ENCODE assay signal across 9 cellular contexts in genomic region chr22:20128902-20129746, GRCh38. TPM values are rescaled to one million over a fixed set of nuclear protein-coding genes. Genes with fewer than 3 reads are reported as not detected.
A peak's percentile ranks its signal among the peaks of the same experiment; 100 is the strongest.
DNase-seq lines count a peak whose midpoint lies in the region; ATAC-seq and TF ChIP-seq lines count a peak whose summit lies in the region.
"Had no signal": no experiment of that assay in that cellular context is flagged by ENCODE, and none has a peak within 500 bp of the region (broad histone marks: within the 10 kb centered on the region; RNA-seq: fewer than 3 reads in every experiment).

No MANE protein-coding gene starts in this region.

- H3K27me3 ChIP-seq in Caco-2 (replicated peaks; ENCODE audit: control insufficient read depth, insufficient read depth, low read length) (no peaks in the 10 kb centered on the region), smooth muscle cell (ENCODE audit: low read depth) (no peaks in the 10 kb centered on the region)

- peaks cover 16% of the 10 kb centered on the region for H3F3A ChIP-seq in smooth muscle cell (ENCODE audit: low read depth)

- H3K4me3 Mint-ChIP-seq in Caco-2 (ENCODE audit: unreplicated experiment) = peak overlapping the region; percentile 19
- peak overlapping the region; percentile 19 for H3K4me3 Mint-ChIP-seq in activated CD4-positive, alpha-beta T cell treated with anti-CD3 and anti-CD28 coated beads for 36 hours
- peak overlapping the region; percentile 6 to 68 for H3K4me3 Mint-ChIP-seq in effector memory CD8-positive, alpha-beta T cell

- H3K4me2 ChIP-seq in smooth muscle cell = no peak overlapping the region

- H4K20me1 ChIP-seq in smooth muscle cell (ENCODE audit: low read depth) = peaks cover 30% of the 10 kb centered on the region

- DNase-seq in Caco-2 (peak in 1 of 2 experiments; percentile 49), smooth muscle cell (lab: John Stamatoyannopoulos, UW; ENCODE audit: unreplicated experiment) (no peak)
- peak; percentile 78 for DNase-seq in activated CD4-positive, alpha-beta T cell treated with anti-CD3 and anti-CD28 coated beads for 36 hours
- peak; percentile 42 to 58 (median 49) for DNase-seq in effector memory CD8-positive, alpha-beta T cell

- H3K4me1 Mint-ChIP-seq in Caco-2 (ENCODE audit: low read depth, unreplicated experiment) = no peaks in the 10 kb centered on the region
- H3K4me1 Mint-ChIP-seq in activated CD4-positive, alpha-beta T cell treated with anti-CD3 and anti-CD28 coated beads for 36 hours = peaks cover 29% of the 10 kb centered on the region
- peaks cover 5 to 26% of the 10 kb centered on the region in 2 donors for H3K4me1 Mint-ChIP-seq in effector memory CD8-positive, alpha-beta T cell (ENCODE audit: low read depth in 2 of 2)

- H3K79me2 ChIP-seq in smooth muscle cell (ENCODE audit: low read depth) = peaks cover 22% of the 10 kb centered on the region

- CTCF ChIA-PET in Caco-2 (lab: Charles Lee) = interaction anchor here (0.7 to 1.2 kb wide), 2 partner anchors 12 to 18 kb away, joined by 3 to 5 read pairs; partner anchors contain the start of gene TRMT2A
- CTCF ChIA-PET in activated CD4-positive, alpha-beta T cell treated with anti-CD3 and anti-CD28 coated beads for 36 hours (lab: Charles Lee) = interaction anchor here (1.5 to 2.2 kb wide), 2 partner anchors 11 to 18 kb away, joined by 4 to 14 read pairs; partner anchors contain the start of gene TRMT2A

- H3K9me3 Mint-ChIP-seq in Caco-2 (ENCODE audit: unreplicated experiment) = no peaks in the 10 kb centered on the region
- H3K9me3 Mint-ChIP-seq in activated CD4-positive, alpha-beta T cell treated with anti-CD3 and anti-CD28 coated beads for 36 hours (ENCODE audit: low read depth) = no peaks in the 10 kb centered on the region
- no peaks in the 10 kb centered on the region for H3K9me3 Mint-ChIP-seq in effector memory CD8-positive, alpha-beta T cell

- POLR2A ChIA-PET in Caco-2 (lab: Charles Lee) = interaction anchor here (2.4 kb wide), 1 partner anchor 12 kb away, joined by 7 read pairs; the partner anchor contains the start of gene TRMT2A
- POLR2A ChIA-PET in activated CD4-positive, alpha-beta T cell treated with anti-CD3 and anti-CD28 coated beads for 36 hours (lab: Charles Lee) = interaction anchor here (3.4 kb wide), 1 partner anchor 11 kb away, joined by 26 read pairs; the partner anchor contains the start of gene TRMT2A

- WGBS in smooth muscle cell (ENCODE audit: low lambda C conversion rate) = 76% methylated on average over 18 of the region's 18 CpGs

- H2AFZ ChIP-seq in smooth muscle cell (ENCODE audit: low read depth) = no peak overlapping the region

- TF ChIP-seq RAD21 in Ishikawa (IDR thresholded peaks at IDR 0.05; ENCODE audit: low read depth) = peak; percentile 50; the same call in 1 of the 2 replicates

- no peak overlapping the region for H3K27ac ChIP-seq in smooth muscle cell (ENCODE audit: low read depth)

- no peaks in the 10 kb centered on the region for H3K27me3 Mint-ChIP-seq in Caco-2 (ENCODE audit: insufficient read depth, unreplicated experiment)
- H3K27me3 Mint-ChIP-seq in activated CD4-positive, alpha-beta T cell treated with anti-CD3 and anti-CD28 coated beads for 36 hours = no peaks in the 10 kb centered on the region
- H3K27me3 Mint-ChIP-seq in effector memory CD8-positive, alpha-beta T cell = no peaks in the 10 kb centered on the region

- peak; percentile 40 to 46 for TF ChIP-seq CTCF in Caco-2 (IDR thresholded peaks at IDR 0.05; ENCODE audit: insufficient read depth in 1 of 2, low read depth in 1 of 2, low read length in 1 of 2, severe bottlenecking in 1 of 2, unreplicated experiment in 1 of 2)
- TF ChIP-seq CTCF in smooth muscle cell (IDR thresholded peaks at IDR 0.05; ENCODE audit: borderline replicate concordance, insufficient read depth, poor library complexity, severe bottlenecking) = peak; percentile 21

- peaks cover 66% of the 10 kb centered on the region for H3K36me3 Mint-ChIP-seq in Caco-2 (ENCODE audit: insufficient read depth, unreplicated experiment)
- peaks cover 32% of the 10 kb centered on the region for H3K36me3 Mint-ChIP-seq in activated CD4-positive, alpha-beta T cell treated with anti-CD3 and anti-CD28 coated beads for 36 hours (ENCODE audit: low read depth)
- peaks cover 28% of the 10 kb centered on the region for H3K36me3 Mint-ChIP-seq in effector memory CD8-positive, alpha-beta T cell (ENCODE audit: insufficient read depth)

- no peaks in the 10 kb centered on the region for H3K4me1 ChIP-seq in Caco-2
- peaks cover 7% of the 10 kb centered on the region for H3K4me1 ChIP-seq in smooth muscle cell (ENCODE audit: low read depth)

- H3K36me3 ChIP-seq in Caco-2 (ENCODE audit: control insufficient read depth, insufficient read depth, low read length) (no peaks in the 10 kb centered on the region; the same call in 1 of the 2 replicates), smooth muscle cell (ENCODE audit: low read depth) (peaks cover 5% of the 10 kb centered on the region)

- H3K9ac ChIP-seq in smooth muscle cell (ENCODE audit: low read depth) = no peak overlapping the region

- no peak for TF ChIP-seq EP300 in Ishikawa (IDR thresholded peaks at IDR 0.05; ENCODE audit: borderline replicate concordance)

- intact Hi-C loops in Caco-2 (cut with micrococcal nuclease; ENCODE audit: unreplicated experiment) = no loop called here
- intact Hi-C loops in activated CD4-positive, alpha-beta T cell treated with anti-CD3 and anti-CD28 coated beads for 36 hours (cut with DNase I, micrococcal nuclease) = loop anchor here (1.0 to 2.0 kb wide), 3 partner anchors 11 to 159 kb away; no protein-coding TSS in a partner anchor

- no peak overlapping the region for H3K27ac Mint-ChIP-seq in Caco-2 (ENCODE audit: unreplicated experiment)
- peak overlapping the region; percentile 75 for H3K27ac Mint-ChIP-seq in activated CD4-positive, alpha-beta T cell treated with anti-CD3 and anti-CD28 coated beads for 36 hours
- H3K27ac Mint-ChIP-seq in effector memory CD8-positive, alpha-beta T cell = peak overlapping the region in 1 of 2 donors; percentile 78

- H3K9me3 ChIP-seq in Caco-2 = no peaks in the 10 kb centered on the region
- H3K9me3 ChIP-seq in smooth muscle cell (replicated peaks; ENCODE audit: low read depth) = no peaks in the 10 kb centered on the region

- peak; percentile 64 for ATAC-seq in activated CD4-positive, alpha-beta T cell treated with anti-CD3 and anti-CD28 coated beads for 36 hours
- peak; percentile 18 for ATAC-seq in effector memory CD8-positive, alpha-beta T cell (replicated peaks)
- ATAC-seq in HG02588 (IDR thresholded peaks at IDR 0.05; ENCODE audit: unreplicated experiment) (no peak), HG03159 (IDR thresholded peaks at IDR 0.05; ENCODE audit: unreplicated experiment) (no peak), HG03442 (IDR thresholded peaks at IDR 0.05; ENCODE audit: unreplicated experiment) (no peak)

- no peak overlapping the region for H3K4me3 ChIP-seq in Caco-2 (ENCODE audit: low read depth, low read length)
- H3K4me3 ChIP-seq in smooth muscle cell = no peak overlapping the region

- BruUV-seq in Caco-2 (replicated peaks; lab: Mats Ljungman, UMichigan) = no TSS peak

TF ChIP-seq in Ishikawa, 13 proteins besides CTCF, POLR2A, EP300 and RAD21:
- no peak for TF ChIP-seq TEAD4 (IDR thresholded peaks at IDR 0.05)
TF ChIP-seq in Ishikawa: peak in this region for 0.

RNA-seq across cellular contexts. Expression of gene ZDHHC8, which starts 2.5 kb away (rescaled TPM):
- 39.9 and 45.7 TPM in 2 replicates for total RNA-seq in Caco-2 (2022)
- 10 to 100 TPM; 47.7 to 49.8 TPM for total RNA-seq in activated CD4-positive, alpha-beta T cell treated with anti-CD3 and anti-CD28 coated beads for 36 hours
- total RNA-seq in smooth muscle cell = 5.2 and 12.7 TPM in 2 replicates
- polyA plus RNA-seq in smooth muscle cell = 53.9 and 67.0 TPM in 2 replicates

RNA-seq across cellular contexts. Expression of gene TRMT2A, which starts 12.1 kb away (rescaled TPM):
- total RNA-seq in Caco-2 (2022) = 41.1 and 43.0 TPM in 2 replicates
- 10 to 100 TPM; 84.4 to 85.9 TPM for total RNA-seq in activated CD4-positive, alpha-beta T cell treated with anti-CD3 and anti-CD28 coated beads for 36 hours
- 21.1 and 25.9 TPM in 2 replicates for total RNA-seq in smooth muscle cell
- 32.1 and 38.9 TPM in 2 replicates for polyA plus RNA-seq in smooth muscle cell

RNA-seq across cellular contexts. Expression of gene RANBP1, which starts 13.2 kb away (rescaled TPM):
- total RNA-seq in Caco-2 (2022) (365 and 385 TPM in 2 replicates), smooth muscle cell (278 and 331 TPM in 2 replicates)
- 100 to 1,000 TPM; 402 to 506 TPM for total RNA-seq in activated CD4-positive, alpha-beta T cell treated with anti-CD3 and anti-CD28 coated beads for 36 hours
- polyA plus RNA-seq in smooth muscle cell = 196 and 235 TPM in 2 replicates

RNA-seq across cellular contexts. Expression of gene CCDC188, which starts 21.7 kb away (rescaled TPM):
- total RNA-seq in Caco-2 (2022) (not detected in 2 replicates), smooth muscle cell (not detected in 2 replicates)
- total RNA-seq in activated CD4-positive, alpha-beta T cell treated with anti-CD3 and anti-CD28 coated beads for 36 hours = not detected
- polyA plus RNA-seq in smooth muscle cell = not detected in 2 replicates
- polyA plus RNA-seq: neural cell had no signal

RNA-seq across cellular contexts. Expression of gene DGCR8, which starts 49.1 kb away (rescaled TPM):
- 53.1 and 60.0 TPM in 2 replicates for total RNA-seq in Caco-2 (2022)
- 10 to 100 TPM; 31.8 to 32.3 TPM for total RNA-seq in activated CD4-positive, alpha-beta T cell treated with anti-CD3 and anti-CD28 coated beads for 36 hours
- 9.7 and 10.3 TPM in 2 replicates for total RNA-seq in smooth muscle cell
- polyA plus RNA-seq in smooth muscle cell = 6.5 and 14.6 TPM in 2 replicates

Comparison
In these comparisons a context has a peak if more than half of its experiments do, and no peak if none do; other contexts are left out.
1. ATAC-seq: peak in activated CD4-positive, alpha-beta T cell treated with anti-CD3 and anti-CD28 coated beads for 36 hours (single experiment) and effector memory CD8-positive, alpha-beta T cell (single experiment); none in HG02588 (single experiment), HG03159 (single experiment) and HG03442 (single experiment).
2. Peak in every context shown above with its lines, with median percentiles within 50 percentile points of each other: H3K4me3 Mint-ChIP-seq.